Comparison of ENCODE assay signal across 28 cellular contexts in the genomic region with DNA sequence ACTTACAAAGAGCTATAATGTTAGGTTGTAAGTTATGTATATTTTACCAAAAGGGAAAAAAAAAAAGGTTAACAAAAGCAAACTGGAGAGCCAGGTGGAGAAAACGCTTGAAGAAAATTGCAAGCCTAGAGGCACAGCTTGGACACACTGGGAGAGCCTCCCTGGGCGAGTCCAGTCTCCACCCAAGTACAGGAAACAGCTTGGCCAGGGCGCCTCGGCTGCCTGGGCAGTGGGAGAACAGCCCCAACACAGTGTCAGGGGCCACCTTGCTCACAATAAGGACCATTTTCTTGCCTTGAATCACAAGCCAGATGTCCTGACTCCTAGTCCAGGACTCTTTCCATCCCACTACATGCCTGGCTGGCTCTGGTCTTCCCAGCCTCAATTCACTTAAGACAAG.
"Had no signal": no experiment of that assay in that cellular context is flagged by ENCODE, and none has a peak within 500 bp of the region (broad histone marks: within the 10 kb centered on the region; RNA-seq: fewer than 3 reads in every experiment).

No MANE protein-coding gene starts in this region.

- H3K27me3 Mint-ChIP-seq: activated B cell treated with CpG ODN at 0.5 μM for 24 hours; activated CD4-positive, alpha-beta memory T cell treated with anti-CD3 and anti-CD28 coated beads for 36 hours; activated naive CD8-positive, alpha-beta T cell treated with anti-CD3 and anti-CD28 coated beads for 36 hours had no signal

- H3K9me3 ChIP-seq: breast epithelium, SJSA1 had no signal

- H3K4me1 Mint-ChIP-seq: activated B cell treated with CpG ODN at 0.5 μM for 24 hours; activated CD4-positive, alpha-beta T cell treated with anti-CD3 and anti-CD28 coated beads, Interleukin-2, amount 10 ng/mL, durations not matched to agents 24 days and 14 days; activated naive CD4-positive, alpha-beta T cell treated with anti-CD3 and anti-CD28 coated beads, Interleukin-2, amount 10 ng/mL, durations not matched to agents 7 days and 5 days; activated naive CD8-positive, alpha-beta T cell treated with anti-CD3 and anti-CD28 coated beads for 36 hours had no signal

- ATAC-seq: activated T-cell treated with anti-CD3 and anti-CD28 coated beads, Interleukin-2, amount 50 U/mL, for 72 hours; Panc1; SK-N-SH treated with all-trans-retinoic acid at 6 μM for 48 hours had no signal

- H3K27me3 ChIP-seq: breast epithelium, SJSA1 had no signal

- H3K36me3 ChIP-seq: breast epithelium had no signal

- H3K4me3 Mint-ChIP-seq: activated B cell treated with CpG ODN at 0.5 μM for 24 hours; activated CD4-positive, alpha-beta memory T cell treated with anti-CD3 and anti-CD28 coated beads for 36 hours; activated CD4-positive, alpha-beta T cell treated with anti-CD3 and anti-CD28 coated beads, Interleukin-2, amount 10 ng/mL, durations not matched to agents 24 days and 14 days; activated naive CD4-positive, alpha-beta T cell treated with anti-CD3 and anti-CD28 coated beads, Interleukin-2, amount 10 ng/mL, durations not matched to agents 7 days and 5 days; activated naive CD8-positive, alpha-beta T cell treated with anti-CD3 and anti-CD28 coated beads for 36 hours; activated T-cell treated with anti-CD3 and anti-CD28 coated beads, Interleukin-2, amount 50 U/mL, for 72 hours had no signal

- H3K4me3 ChIP-seq: breast epithelium, SJSA1 had no signal

- H3K27ac Mint-ChIP-seq: activated B cell treated with CpG ODN at 0.5 μM for 24 hours; activated CD4-positive, alpha-beta memory T cell treated with anti-CD3 and anti-CD28 coated beads for 36 hours; activated CD4-positive, alpha-beta T cell treated with anti-CD3 and anti-CD28 coated beads, Interleukin-2, amount 10 ng/mL, durations not matched to agents 24 days and 14 days; activated naive CD4-positive, alpha-beta T cell treated with anti-CD3 and anti-CD28 coated beads, Interleukin-2, amount 10 ng/mL, durations not matched to agents 7 days and 5 days; activated naive CD8-positive, alpha-beta T cell treated with anti-CD3 and anti-CD28 coated beads for 36 hours; activated T-cell treated with anti-CD3 and anti-CD28 coated beads, Interleukin-2, amount 50 U/mL, for 72 hours; activated T-helper 2 cell treated with anti-CD3 and anti-CD28 coated beads, Interferon-gamma antibody, Interleukin-2, Interleukin-4, amounts not matched to agents 10 μg/mL and 5 μg/mL and 100 μg/mL, durations not matched to agents 14 hours and 24 hours and 36 hours had no signal

- H3K9me3 Mint-ChIP-seq: activated B cell treated with CpG ODN at 0.5 μM for 24 hours; activated CD4-positive, alpha-beta memory T cell treated with anti-CD3 and anti-CD28 coated beads for 36 hours; activated CD4-positive, alpha-beta T cell treated with anti-CD3 and anti-CD28 coated beads, Interleukin-2, amount 10 ng/mL, durations not matched to agents 24 days and 14 days; activated naive CD4-positive, alpha-beta T cell treated with anti-CD3 and anti-CD28 coated beads, Interleukin-2, amount 10 ng/mL, durations not matched to agents 7 days and 5 days; activated naive CD8-positive, alpha-beta T cell treated with anti-CD3 and anti-CD28 coated beads for 36 hours; activated T-cell treated with anti-CD3 and anti-CD28 coated beads, Interleukin-2, amount 50 U/mL, for 72 hours; activated T-helper 2 cell treated with anti-CD3 and anti-CD28 coated beads, Interferon-gamma antibody, Interleukin-2, Interleukin-4, amounts not matched to agents 10 μg/mL and 5 μg/mL and 100 μg/mL, durations not matched to agents 14 hours and 24 hours and 36 hours had no signal

- H3K4me1 ChIP-seq: breast epithelium, SJSA1 had no signal

- H3K36me3 Mint-ChIP-seq: activated CD4-positive, alpha-beta memory T cell treated with anti-CD3 and anti-CD28 coated beads for 36 hours; activated naive CD4-positive, alpha-beta T cell treated with anti-CD3 and anti-CD28 coated beads, Interleukin-2, amount 10 ng/mL, durations not matched to agents 7 days and 5 days; activated naive CD8-positive, alpha-beta T cell treated with anti-CD3 and anti-CD28 coated beads for 36 hours had no signal

- H3K27ac ChIP-seq: breast epithelium, SJSA1 had no signal

- DNase-seq: activated B cell treated with CpG ODN at 0.5 μM for 24 hours; activated CD4-positive, alpha-beta memory T cell treated with anti-CD3 and anti-CD28 coated beads for 36 hours; activated CD4-positive, alpha-beta T cell treated with anti-CD3 and anti-CD28 coated beads for 1 hour; activated CD4-positive, alpha-beta T cell treated with anti-CD3 and anti-CD28 coated beads, Interleukin-2, amount 10 ng/mL, durations not matched to agents 24 days and 14 days; activated gamma-delta T cell treated with Interleukin-2 at 50 U/mL for 16 hours; activated naive CD4-positive, alpha-beta T cell treated with anti-CD3 and anti-CD28 coated beads, Interleukin-2, amount 10 ng/mL, durations not matched to agents 7 days and 5 days; activated naive CD8-positive, alpha-beta T cell treated with anti-CD3 and anti-CD28 coated beads for 36 hours; activated T-cell treated with anti-CD3 and anti-CD28 coated beads, Interleukin-2, amount 50 U/mL, for 72 hours; aorta; central memory CD4-positive, alpha-beta T cell; Kasumi-1; KBM-7; NCI-H1105 treated with DMSO at 0.1 percent for 48 hours; NCI-H1436 treated with DMSO at 0.1 percent for 48 hours; NCI-H2081 treated with DMSO at 0.1 percent for 48 hours; NCI-H2171 treated with DMSO at 0.1 percent for 48 hours; NCI-H226; NCI-H526; NCI-H82; Right ventricle myocardium superior; RPMI8226; T-helper 2 cell; T1000 had no signal
